Comparison of ENCODE assay signal across 2 cellular contexts in genomic region chr4:1210241-1210841, GRCh38.
TF ChIP-seq lines count a peak whose summit lies in the region.

No MANE protein-coding gene starts in this region.

TF ChIP-seq in K562, 482 proteins besides CTCF, POLR2A, EP300 and RAD21:
- TF ChIP-seq, protein P1, sequence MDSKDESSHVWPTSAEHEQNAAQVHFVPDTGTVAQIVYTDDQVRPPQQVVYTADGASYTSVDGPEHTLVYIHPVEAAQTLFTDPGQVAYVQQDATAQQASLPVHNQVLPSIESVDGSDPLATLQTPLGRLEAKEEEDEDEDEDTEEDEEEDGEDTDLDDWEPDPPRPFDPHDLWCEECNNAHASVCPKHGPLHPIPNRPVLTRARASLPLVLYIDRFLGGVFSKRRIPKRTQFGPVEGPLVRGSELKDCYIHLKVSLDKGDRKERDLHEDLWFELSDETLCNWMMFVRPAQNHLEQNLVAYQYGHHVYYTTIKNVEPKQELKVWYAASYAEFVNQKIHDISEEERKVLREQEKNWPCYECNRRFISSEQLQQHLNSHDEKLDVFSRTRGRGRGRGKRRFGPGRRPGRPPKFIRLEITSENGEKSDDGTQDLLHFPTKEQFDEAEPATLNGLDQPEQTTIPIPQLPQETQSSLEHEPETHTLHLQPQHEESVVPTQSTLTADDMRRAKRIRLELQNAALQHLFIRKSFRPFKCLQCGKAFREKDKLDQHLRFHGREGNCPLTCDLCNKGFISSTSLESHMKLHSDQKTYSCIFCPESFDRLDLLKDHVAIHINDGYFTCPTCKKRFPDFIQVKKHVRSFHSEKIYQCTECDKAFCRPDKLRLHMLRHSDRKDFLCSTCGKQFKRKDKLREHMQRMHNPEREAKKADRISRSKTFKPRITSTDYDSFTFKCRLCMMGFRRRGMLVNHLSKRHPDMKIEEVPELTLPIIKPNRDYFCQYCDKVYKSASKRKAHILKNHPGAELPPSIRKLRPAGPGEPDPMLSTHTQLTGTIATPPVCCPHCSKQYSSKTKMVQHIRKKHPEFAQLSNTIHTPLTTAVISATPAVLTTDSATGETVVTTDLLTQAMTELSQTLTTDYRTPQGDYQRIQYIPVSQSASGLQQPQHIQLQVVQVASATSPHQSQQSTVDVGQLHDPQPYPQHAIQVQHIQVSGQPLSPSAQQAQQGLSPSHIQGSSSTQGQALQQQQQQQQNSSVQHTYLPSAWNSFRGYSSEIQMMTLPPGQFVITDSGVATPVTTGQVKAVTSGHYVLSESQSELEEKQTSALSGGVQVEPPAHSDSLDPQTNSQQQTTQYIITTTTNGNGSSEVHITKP (IDR thresholded peaks at IDR 0.05; ENCODE audit: partially characterized antibody) = no peak
- no peak for TF ChIP-seq KDM2B (CRISPR knock-in tag; IDR thresholded peaks at IDR 0.05)
- TF ChIP-seq BCLAF1 (IDR thresholded peaks at IDR 0.05; ENCODE audit: borderline replicate concordance in 1 of 2, control insufficient read depth in 1 of 2, low read depth in 2 of 2, low read length in 1 of 2) = no peak
- no peak for TF ChIP-seq ZFPM2 (CRISPR knock-in tag; IDR thresholded peaks at IDR 0.05)
- peak; percentile 44 for TF ChIP-seq POLR2G (IDR thresholded peaks at IDR 0.05; ENCODE audit: low read depth, low read length)
- TF ChIP-seq, protein P2, sequence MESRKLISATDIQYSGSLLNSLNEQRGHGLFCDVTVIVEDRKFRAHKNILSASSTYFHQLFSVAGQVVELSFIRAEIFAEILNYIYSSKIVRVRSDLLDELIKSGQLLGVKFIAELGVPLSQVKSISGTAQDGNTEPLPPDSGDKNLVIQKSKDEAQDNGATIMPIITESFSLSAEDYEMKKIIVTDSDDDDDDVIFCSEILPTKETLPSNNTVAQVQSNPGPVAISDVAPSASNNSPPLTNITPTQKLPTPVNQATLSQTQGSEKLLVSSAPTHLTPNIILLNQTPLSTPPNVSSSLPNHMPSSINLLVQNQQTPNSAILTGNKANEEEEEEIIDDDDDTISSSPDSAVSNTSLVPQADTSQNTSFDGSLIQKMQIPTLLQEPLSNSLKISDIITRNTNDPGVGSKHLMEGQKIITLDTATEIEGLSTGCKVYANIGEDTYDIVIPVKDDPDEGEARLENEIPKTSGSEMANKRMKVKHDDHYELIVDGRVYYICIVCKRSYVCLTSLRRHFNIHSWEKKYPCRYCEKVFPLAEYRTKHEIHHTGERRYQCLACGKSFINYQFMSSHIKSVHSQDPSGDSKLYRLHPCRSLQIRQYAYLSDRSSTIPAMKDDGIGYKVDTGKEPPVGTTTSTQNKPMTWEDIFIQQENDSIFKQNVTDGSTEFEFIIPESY (CRISPR knock-in tag; IDR thresholded peaks at IDR 0.05) = 0 out of 2 replicates have a peak, but pooled peaks have one; percentile 23
- no peak for TF ChIP-seq ARNT (IDR thresholded peaks at IDR 0.05)

TF ChIP-seq in GM23338, 12 proteins besides CTCF, POLR2A, EP300 and RAD21:
- no peak for TF ChIP-seq EZH2 (IDR thresholded peaks at IDR 0.05; ENCODE audit: low read depth, unreplicated experiment)
- no peak for TF ChIP-seq ZNF331 (CRISPR knock-in tag; IDR thresholded peaks at IDR 0.05; ENCODE audit: low read depth)
- no peak for TF ChIP-seq STAT1 (IDR thresholded peaks at IDR 0.05; ENCODE audit: unreplicated experiment)
- no peak for TF ChIP-seq EZH2phosphoT487 (IDR thresholded peaks at IDR 0.05; ENCODE audit: unreplicated experiment)
- no peak for TF ChIP-seq POLR2AphosphoS5 (IDR thresholded peaks at IDR 0.05; ENCODE audit: low read depth)
